Comparison of ENCODE assay signal across 8 cellular contexts in genomic region chr7:66681491-66682349, GRCh38. TPM values are rescaled to one million over a fixed set of nuclear protein-coding genes. Genes with fewer than 3 reads are reported as not detected.
A peak's percentile ranks its signal among the peaks of the same experiment; 100 is the strongest.
DNase-seq lines count a peak whose midpoint lies in the region; ATAC-seq and TF ChIP-seq lines count a peak whose summit lies in the region.

No MANE protein-coding gene starts in this region.

- H3K9me3 Mint-ChIP-seq in activated T-helper 2 cell treated with anti-CD3 and anti-CD28 coated beads, Interferon-gamma antibody, Interleukin-2, Interleukin-4, amounts not matched to agents 10 μg/mL and 5 μg/mL and 100 μg/mL, durations not matched to agents 14 hours and 24 hours and 36 hours: no peaks in the 10 kb centered on the region
- no peaks in the 10 kb centered on the region for H3K9me3 Mint-ChIP-seq in natural killer cell treated with Interleukin-12 subunit alpha and Interleukin-12 subunit beta and Interleukin-15 and Interleukin-18, amount 100 ng/mL, for 72 hours

- peak overlapping the region; percentile 93 for H3K27ac Mint-ChIP-seq in activated T-helper 2 cell treated with anti-CD3 and anti-CD28 coated beads, Interferon-gamma antibody, Interleukin-2, Interleukin-4, amounts not matched to agents 10 μg/mL and 5 μg/mL and 100 μg/mL, durations not matched to agents 14 hours and 24 hours and 36 hours
- peak overlapping the region; percentile 89 to 94 for H3K27ac Mint-ChIP-seq in natural killer cell treated with Interleukin-12 subunit alpha and Interleukin-12 subunit beta and Interleukin-15 and Interleukin-18, amount 100 ng/mL, for 72 hours

- H3K4me1 Mint-ChIP-seq in activated T-helper 2 cell treated with anti-CD3 and anti-CD28 coated beads, Interferon-gamma antibody, Interleukin-2, Interleukin-4, amounts not matched to agents 10 μg/mL and 5 μg/mL and 100 μg/mL, durations not matched to agents 14 hours and 24 hours and 36 hours (ENCODE audit: low read depth): peaks cover 15% of the 10 kb centered on the region
- peaks cover 18 to 19% of the 10 kb centered on the region in 2 donors for H3K4me1 Mint-ChIP-seq in natural killer cell treated with Interleukin-12 subunit alpha and Interleukin-12 subunit beta and Interleukin-15 and Interleukin-18, amount 100 ng/mL, for 72 hours (ENCODE audit: low read depth in 2 of 2)

- peak; percentile 100 for DNase-seq in Daoy (ENCODE audit: low read depth)
- DNase-seq in GOT3 (lab: John Stamatoyannopoulos, UW): peak; percentile 61
- peak; percentile 95 for DNase-seq in LHCN-M2 (ENCODE audit: low read depth)
- DNase-seq in RPMI7951 (ENCODE audit: low read depth): peak; percentile 93
- DNase-seq in activated T-helper 2 cell treated with anti-CD3 and anti-CD28 coated beads, Interferon-gamma antibody, Interleukin-2, Interleukin-4, amounts not matched to agents 10 μg/mL and 5 μg/mL and 100 μg/mL, durations not matched to agents 14 hours and 24 hours and 36 hours (ENCODE audit: low spot score): peak; percentile 91
- peak; percentile 95 for DNase-seq in fibroblast of pulmonary artery (ENCODE audit: low read depth)
- peak; percentile 97 for DNase-seq in natural killer cell treated with Interleukin-12 subunit alpha and Interleukin-12 subunit beta and Interleukin-15 and Interleukin-18, amount 100 ng/mL, for 72 hours (ENCODE audit: low spot score)
- DNase-seq in stimulated activated naive CD4-positive, alpha-beta T cell treated with Interleukin-2 at 50 U/mL for 16 hours (lab: John Stamatoyannopoulos, UW): peak; percentile 92

- peak; percentile 99 for ATAC-seq in natural killer cell treated with Interleukin-12 subunit alpha and Interleukin-12 subunit beta and Interleukin-15 and Interleukin-18, amount 100 ng/mL, for 72 hours

- peak overlapping the region; percentile 82 for H3K4me3 ChIP-seq in fibroblast of pulmonary artery (replicated peaks; ENCODE audit: low read depth, low read length)

- peaks cover 9% of the 10 kb centered on the region for H3K36me3 Mint-ChIP-seq in activated T-helper 2 cell treated with anti-CD3 and anti-CD28 coated beads, Interferon-gamma antibody, Interleukin-2, Interleukin-4, amounts not matched to agents 10 μg/mL and 5 μg/mL and 100 μg/mL, durations not matched to agents 14 hours and 24 hours and 36 hours (ENCODE audit: low read depth)
- H3K36me3 Mint-ChIP-seq in natural killer cell treated with Interleukin-12 subunit alpha and Interleukin-12 subunit beta and Interleukin-15 and Interleukin-18, amount 100 ng/mL, for 72 hours: no peaks in the 10 kb centered on the region

- TF ChIP-seq CTCF in fibroblast of pulmonary artery (IDR thresholded peaks at IDR 0.05; ENCODE audit: low read length, missing control alignments): no peak

- intact Hi-C loops in activated T-helper 2 cell treated with anti-CD3 and anti-CD28 coated beads, Interferon-gamma antibody, Interleukin-2, Interleukin-4, amounts not matched to agents 10 μg/mL and 5 μg/mL and 100 μg/mL, durations not matched to agents 14 hours and 24 hours and 36 hours (cut with micrococcal nuclease): loop anchor here (1.0 to 2.0 kb wide), 4 partner anchors 27 to 89 kb away; partner anchors contain the start of genes KCTD7 and RABGEF1

- peak overlapping the region; percentile 90 for H3K4me3 Mint-ChIP-seq in activated T-helper 2 cell treated with anti-CD3 and anti-CD28 coated beads, Interferon-gamma antibody, Interleukin-2, Interleukin-4, amounts not matched to agents 10 μg/mL and 5 μg/mL and 100 μg/mL, durations not matched to agents 14 hours and 24 hours and 36 hours (ENCODE audit: low read depth)
- H3K4me3 Mint-ChIP-seq in natural killer cell treated with Interleukin-12 subunit alpha and Interleukin-12 subunit beta and Interleukin-15 and Interleukin-18, amount 100 ng/mL, for 72 hours: peak overlapping the region; percentile 89

- H3K27me3 Mint-ChIP-seq in activated T-helper 2 cell treated with anti-CD3 and anti-CD28 coated beads, Interferon-gamma antibody, Interleukin-2, Interleukin-4, amounts not matched to agents 10 μg/mL and 5 μg/mL and 100 μg/mL, durations not matched to agents 14 hours and 24 hours and 36 hours (ENCODE audit: low read depth): no peaks in the 10 kb centered on the region
- no peaks in the 10 kb centered on the region for H3K27me3 Mint-ChIP-seq in natural killer cell treated with Interleukin-12 subunit alpha and Interleukin-12 subunit beta and Interleukin-15 and Interleukin-18, amount 100 ng/mL, for 72 hours

RNA-seq across cellular contexts. Expression of gene KCTD7, which starts 53.0 kb away (rescaled TPM):
- total RNA-seq in Daoy (2014; rRNA removed; shearing (Covaris generic)): 9.0 and 10.7 TPM in 2 replicates
- total RNA-seq in LHCN-M2 (2014; rRNA removed): 9.1 and 11.3 TPM in 2 replicates
- polyA plus RNA-seq in LHCN-M2 (2012): 10.4 TPM
- 7.2 and 7.9 TPM in 2 replicates for total RNA-seq in RPMI7951 (2014; rRNA removed; shearing (Covaris generic))
- 10.3 and 12.0 TPM in 2 replicates for total RNA-seq in activated T-helper 2 cell treated with anti-CD3 and anti-CD28 coated beads, Interferon-gamma antibody, Interleukin-2, Interleukin-4, amounts not matched to agents 10 μg/mL and 5 μg/mL and 100 μg/mL, durations not matched to agents 14 hours and 24 hours and 36 hours
- 10 to 100 TPM; 10.4 to 14.8 TPM for total RNA-seq in natural killer cell treated with Interleukin-12 subunit alpha and Interleukin-12 subunit beta and Interleukin-15 and Interleukin-18, amount 100 ng/mL, for 72 hours

RNA-seq across cellular contexts. Expression of gene RABGEF1, which starts 58.8 kb away (rescaled TPM):
- 52.6 and 55.0 TPM in 2 replicates for total RNA-seq in Daoy (2014; rRNA removed; shearing (Covaris generic))
- total RNA-seq in LHCN-M2 (2014; rRNA removed): 44.5 and 58.3 TPM in 2 replicates
- 25.4 TPM for polyA plus RNA-seq in LHCN-M2 (2012)
- 38.8 and 42.2 TPM in 2 replicates for total RNA-seq in RPMI7951 (2014; rRNA removed; shearing (Covaris generic))
- total RNA-seq in activated T-helper 2 cell treated with anti-CD3 and anti-CD28 coated beads, Interferon-gamma antibody, Interleukin-2, Interleukin-4, amounts not matched to agents 10 μg/mL and 5 μg/mL and 100 μg/mL, durations not matched to agents 14 hours and 24 hours and 36 hours: 24.5 and 26.3 TPM in 2 replicates
- 10 to 100 TPM; 33.2 to 44.8 TPM for total RNA-seq in natural killer cell treated with Interleukin-12 subunit alpha and Interleukin-12 subunit beta and Interleukin-15 and Interleukin-18, amount 100 ng/mL, for 72 hours

Comparison
In these comparisons a context has a peak if more than half of its experiments do, and no peak if none do; other contexts are left out.
1. Peak in every context shown above with its lines: DNase-seq, ATAC-seq and H3K4me3 ChIP-seq.